Comparison of ENCODE assay signal across 14 cellular contexts in the genomic region with DNA sequence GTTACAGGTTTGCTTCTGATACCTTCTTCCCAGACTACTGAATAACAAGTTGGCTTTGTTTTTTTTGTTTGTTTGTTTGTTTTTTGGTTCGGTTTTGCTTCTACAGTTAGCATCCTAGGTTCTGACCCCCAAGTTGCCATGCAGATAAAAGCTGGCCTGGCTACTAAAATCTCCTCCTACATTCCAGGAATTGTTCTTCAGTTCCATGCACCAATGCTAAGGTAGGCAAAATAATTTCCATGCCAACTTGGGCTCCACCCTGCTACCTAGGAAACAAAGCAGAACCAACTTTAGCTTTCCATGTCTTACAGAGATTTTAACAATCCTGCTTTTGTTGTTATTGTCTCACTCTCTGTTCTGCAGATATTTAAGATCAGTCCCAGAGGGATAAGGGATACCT.
A peak's percentile ranks its signal among the peaks of the same experiment; 100 is the strongest.
DNase-seq lines count a peak whose midpoint lies in the region; ATAC-seq and TF ChIP-seq lines count a peak whose summit lies in the region.
"Had no signal": no experiment of that assay in that cellular context is flagged by ENCODE, and none has a peak within 500 bp of the region (broad histone marks: within the 10 kb centered on the region; RNA-seq: fewer than 3 reads in every experiment).

No MANE protein-coding gene starts in this region.

- intact Hi-C loops in thyroid gland (cut with DNase I), result no loop called here
- intact Hi-C loops in CD4-positive, alpha-beta T cell (cut with DNase I, micrococcal nuclease), result no loop called here

- 47 to 73% methylated on average over 1 of the region's 1 CpG for WGBS in thyroid gland, 2 donors

- H3K4me1 Mint-ChIP-seq in CD4-positive, alpha-beta T cell (ENCODE audit: low read depth), result no peaks in the 10 kb centered on the region
- no peaks in the 10 kb centered on the region for H3K4me1 Mint-ChIP-seq in neural progenitor cell

- no peaks in the 10 kb centered on the region for H3K27me3 ChIP-seq in thyroid gland
- no peaks in the 10 kb centered on the region for H3K27me3 ChIP-seq in CD4-positive, alpha-beta T cell (ENCODE audit: control insufficient read depth, insufficient read depth, low read length)
- H3K27me3 ChIP-seq in neural progenitor cell, result no peaks in the 10 kb centered on the region

- TF ChIP-seq POLR2A in thyroid gland (IDR thresholded peaks at IDR 0.05), result no peak

- no peaks in the 10 kb centered on the region for H3F3A ChIP-seq in neural progenitor cell (ENCODE audit: low read depth)

- POLR2A ChIA-PET in CD4-positive, alpha-beta T cell (lab: Charles Lee), result no interaction called here

- TF ChIP-seq RAD21 in Ishikawa (IDR thresholded peaks at IDR 0.05; ENCODE audit: low read depth), result no peak

- peaks cover 2% of the 10 kb centered on the region for H3K9me3 Mint-ChIP-seq in CD4-positive, alpha-beta T cell
- H3K9me3 Mint-ChIP-seq in neural progenitor cell, result no peaks in the 10 kb centered on the region

- peak; percentile 20 for DNase-seq in iPS-NIHi11 (ENCODE audit: low spot score)
- DNase-seq in thyroid gland, result peak; percentile 3 to 16
- no peak for DNase-seq in CD4-positive, alpha-beta T cell
- DNase-seq in neural progenitor cell (ENCODE audit: low spot score), result no peak
- DNase-seq in NOMO-1 (lab: John Stamatoyannopoulos, UW; ENCODE audit: unreplicated experiment in 2 of 2), result no peak
- DNase-seq: C1 segment of cervical spinal cord; Caco-2; CD8-positive, alpha-beta T cell; DMS153; DND-41; GOT3; H7; HCEC 1CT had no signal

- no peak overlapping the region for H3K4me3 Mint-ChIP-seq in CD4-positive, alpha-beta T cell
- no peak overlapping the region for H3K4me3 Mint-ChIP-seq in neural progenitor cell
- H3K4me3 Mint-ChIP-seq: CD8-positive, alpha-beta T cell had no signal

- no peak overlapping the region for H3K27ac ChIP-seq in thyroid gland
- H3K27ac ChIP-seq in CD4-positive, alpha-beta T cell (ENCODE audit: low read depth, low read length), result no peak overlapping the region
- H3K27ac ChIP-seq in neural progenitor cell, result no peak overlapping the region

- no peak overlapping the region for H3K4me2 ChIP-seq in neural progenitor cell

- no peak overlapping the region for H3K27ac Mint-ChIP-seq in CD4-positive, alpha-beta T cell
- H3K27ac Mint-ChIP-seq in neural progenitor cell, result no peak overlapping the region
- H3K27ac Mint-ChIP-seq: CD8-positive, alpha-beta T cell had no signal

- TF ChIP-seq EP300 in Ishikawa (IDR thresholded peaks at IDR 0.05; ENCODE audit: borderline replicate concordance), result no peak

- CTCF ChIA-PET in CD4-positive, alpha-beta T cell (lab: Charles Lee), result no interaction called here

- H3K27me3 Mint-ChIP-seq in CD4-positive, alpha-beta T cell, result no peaks in the 10 kb centered on the region
- H3K27me3 Mint-ChIP-seq in neural progenitor cell (ENCODE audit: insufficient read depth, low read depth), result no peaks in the 10 kb centered on the region

- H3K9me3 ChIP-seq in thyroid gland (no peaks in the 10 kb centered on the region), neural progenitor cell (ENCODE audit: low read depth) (no peaks in the 10 kb centered on the region)
- H3K9me3 ChIP-seq in CD4-positive, alpha-beta T cell (ENCODE audit: control insufficient read depth, low read length), result no peaks in the 10 kb centered on the region

- H3K79me2 ChIP-seq in neural progenitor cell (ENCODE audit: low read depth), result no peaks in the 10 kb centered on the region

- H3K4me3 ChIP-seq in thyroid gland (replicated peaks in 1 of 3), result no peak overlapping the region
- H3K4me3 ChIP-seq in neural progenitor cell, result no peak overlapping the region

- H2AFZ ChIP-seq in neural progenitor cell (replicated peaks), result no peak overlapping the region

- no peak overlapping the region for H3K9ac ChIP-seq in neural progenitor cell

- H3K4me1 ChIP-seq in thyroid gland (peaks cover 6 to 7% of the 10 kb centered on the region in 2 donors), neural progenitor cell (no peaks in the 10 kb centered on the region)
- H3K4me1 ChIP-seq: Caco-2 had no signal

- TF ChIP-seq CTCF in thyroid gland (IDR thresholded peaks at IDR 0.05) (no peak), neural progenitor cell (IDR thresholded peaks at IDR 0.05) (no peak)
- no peak for TF ChIP-seq CTCF in CD4-positive, alpha-beta T cell (IDR thresholded peaks at IDR 0.05)

- H3K36me3 Mint-ChIP-seq in CD4-positive, alpha-beta T cell (ENCODE audit: low read depth), result no peaks in the 10 kb centered on the region
- H3K36me3 Mint-ChIP-seq in neural progenitor cell, result no peaks in the 10 kb centered on the region
- H3K36me3 Mint-ChIP-seq: CD8-positive, alpha-beta T cell had no signal

- no peaks in the 10 kb centered on the region for H3K36me3 ChIP-seq in thyroid gland
- H3K36me3 ChIP-seq in neural progenitor cell, result no peaks in the 10 kb centered on the region

- no peak for ATAC-seq in CD4-positive, alpha-beta T cell (ENCODE audit: poor library complexity)
- ATAC-seq: CD8-positive, alpha-beta T cell had no signal

- H4K20me1 ChIP-seq in neural progenitor cell (ENCODE audit: low read depth), result no peaks in the 10 kb centered on the region

TF ChIP-seq in Ishikawa, 13 proteins besides CTCF, POLR2A, EP300 and RAD21:
- TF ChIP-seq TEAD4 (IDR thresholded peaks at IDR 0.05) (peak; percentile 90), CREB1 (IDR thresholded peaks at IDR 0.05; ENCODE audit: low read depth) (no peak)
- TF ChIP-seq, protein P1, sequence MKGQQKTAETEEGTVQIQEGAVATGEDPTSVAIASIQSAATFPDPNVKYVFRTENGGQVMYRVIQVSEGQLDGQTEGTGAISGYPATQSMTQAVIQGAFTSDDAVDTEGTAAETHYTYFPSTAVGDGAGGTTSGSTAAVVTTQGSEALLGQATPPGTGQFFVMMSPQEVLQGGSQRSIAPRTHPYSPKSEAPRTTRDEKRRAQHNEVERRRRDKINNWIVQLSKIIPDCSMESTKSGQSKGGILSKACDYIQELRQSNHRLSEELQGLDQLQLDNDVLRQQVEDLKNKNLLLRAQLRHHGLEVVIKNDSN (IDR thresholded peaks at IDR 0.05), result no peak

Comparison
In these comparisons a context has a peak if more than half of its experiments do, and no peak if none do; other contexts are left out.
1. DNase-seq: peak in iPS-NIHi11 (single experiment) and thyroid gland (2 of 2); none in CD4-positive, alpha-beta T cell (0 of 10), neural progenitor cell (single experiment) and NOMO-1 (0 of 2).